Comparison of ENCODE assay signal across 11 cellular contexts in genomic region chr5:136081192-136081591, GRCh38. TPM values are rescaled to one million over a fixed set of nuclear protein-coding genes. Genes with fewer than 3 reads are reported as not detected.
DNase-seq lines count a peak whose midpoint lies in the region; TF ChIP-seq lines count a peak whose summit lies in the region.
"Had no signal": no experiment of that assay in that cellular context is flagged by ENCODE, and none has a peak within 500 bp of the region (broad histone marks: within the 10 kb centered on the region; RNA-seq: fewer than 3 reads in every experiment).

No MANE protein-coding gene starts in this region.

- DNase-seq in CD8-positive, alpha-beta memory T cell, result no peak
- DNase-seq in esophagus squamous epithelium (lab: John Stamatoyannopoulos, UW) (no peak), osteoblast (ENCODE audit: insufficient read length, low spot score, missing footprints) (no peak), CD14-positive monocyte (ENCODE audit: low spot score) (no peak), NCI-H524 (lab: John Stamatoyannopoulos, UW) (no peak), DMS153 (lab: John Stamatoyannopoulos, UW) (no peak)
- no peak for DNase-seq in activated T-cell treated with anti-CD3 and anti-CD28 coated beads, Interleukin-2, amount 50 U/mL, for 48 hours
- DNase-seq: NCI-H526 had no signal

- no peak overlapping the region for H3K27ac ChIP-seq in CD8-positive, alpha-beta memory T cell (ENCODE audit: low read depth, low read length)
- H3K27ac ChIP-seq in OCI-LY3 (ENCODE audit: low read length) (peak overlapping the region; percentile 70), esophagus squamous epithelium (peak overlapping the region; percentile 65 to 85 (median 73)), osteoblast (ENCODE audit: low read depth, low read length) (peak overlapping the region; percentile 53)
- H3K27ac ChIP-seq: BLaER1, neutrophil had no signal

- peak overlapping the region in 4 of 7 donors; percentile 7 to 93 (median 47) for H3K4me3 Mint-ChIP-seq in CD8-positive, alpha-beta memory T cell
- H3K4me3 Mint-ChIP-seq in CD14-positive monocyte, result no peak overlapping the region

- H3K9me3 Mint-ChIP-seq in CD8-positive, alpha-beta memory T cell, result no peaks in the 10 kb centered on the region
- peaks cover 0 to 15% (median 0%) of the 10 kb centered on the region in 7 donors for H3K9me3 Mint-ChIP-seq in CD14-positive monocyte

- 87 to 100% methylated on average over 2 of the region's 2 CpGs for WGBS in esophagus squamous epithelium, 2 donors

- H3K4me2 ChIP-seq in OCI-LY3 (ENCODE audit: low read length) (peak overlapping the region; percentile 93), osteoblast (ENCODE audit: insufficient read depth, low read length) (peak overlapping the region; percentile 83)

- no peak for TF ChIP-seq CTCF in OCI-LY3 (IDR thresholded peaks at IDR 0.05; ENCODE audit: low read depth, low read length)
- TF ChIP-seq CTCF in esophagus squamous epithelium (IDR thresholded peaks at IDR 0.05), result no peak
- TF ChIP-seq CTCF in osteoblast (IDR thresholded peaks at IDR 0.05; ENCODE audit: extremely low read depth, low read depth, low read length), result no peak
- no peak for TF ChIP-seq CTCF in CD14-positive monocyte (IDR thresholded peaks at IDR 0.05)

- intact Hi-C loops in esophagus squamous epithelium (cut with DNase I), result no loop called here
- intact Hi-C loops in CD14-positive monocyte (cut with micrococcal nuclease), result loop anchor here (5.0 to 10.0 kb wide), 4 partner anchors 104 to 194 kb away; no protein-coding TSS in a partner anchor

- H3K27ac Mint-ChIP-seq in CD8-positive, alpha-beta memory T cell, result peak overlapping the region in 1 of 8 donors; percentile 48
- H3K27ac Mint-ChIP-seq in CD14-positive monocyte, result peak overlapping the region in 2 of 7 donors; percentile 59 to 74

- H3K4me1 Mint-ChIP-seq in CD8-positive, alpha-beta memory T cell, result peaks cover 4 to 12% (median 5%) of the 10 kb centered on the region in 3 donors
- peaks cover 11% of the 10 kb centered on the region for H3K4me1 Mint-ChIP-seq in CD14-positive monocyte

- no peaks in the 10 kb centered on the region for H3K79me2 ChIP-seq in OCI-LY3 (ENCODE audit: low read length)
- no peaks in the 10 kb centered on the region for H3K79me2 ChIP-seq in osteoblast (ENCODE audit: insufficient read depth, low read length)

- peak overlapping the region; percentile 86 for H3K9ac ChIP-seq in OCI-LY3 (ENCODE audit: low read length)
- H3K9ac ChIP-seq: BLaER1 had no signal

- TF ChIP-seq POLR2A in esophagus squamous epithelium (IDR thresholded peaks at IDR 0.05), result no peak

- no peaks in the 10 kb centered on the region for H3K4me1 ChIP-seq in CD8-positive, alpha-beta memory T cell (ENCODE audit: insufficient read depth, low read length)
- peaks cover 27% of the 10 kb centered on the region for H3K4me1 ChIP-seq in OCI-LY3 (ENCODE audit: low read length)
- peaks cover 0 to 30% (median 0%) of the 10 kb centered on the region in 3 donors for H3K4me1 ChIP-seq in esophagus squamous epithelium
- H3K4me1 ChIP-seq in osteoblast (ENCODE audit: insufficient read depth, low read length), result peaks cover 3% of the 10 kb centered on the region

- H3K9me3 ChIP-seq in CD8-positive, alpha-beta memory T cell (ENCODE audit: low read length), result no peaks in the 10 kb centered on the region
- H3K9me3 ChIP-seq in OCI-LY3 (ENCODE audit: insufficient read depth, low read length), result no peaks in the 10 kb centered on the region
- no peaks in the 10 kb centered on the region for H3K9me3 ChIP-seq in esophagus squamous epithelium
- H3K9me3 ChIP-seq in osteoblast (ENCODE audit: low read depth, low read length), result no peaks in the 10 kb centered on the region
- H3K9me3 ChIP-seq: BLaER1, neutrophil had no signal

- H3K27me3 Mint-ChIP-seq in CD8-positive, alpha-beta memory T cell, result peaks cover 23 to 42% of the 10 kb centered on the region in 2 donors
- peaks cover 39 to 56% (median 40%) of the 10 kb centered on the region in 3 donors for H3K27me3 Mint-ChIP-seq in CD14-positive monocyte (ENCODE audit: low read depth in 3 of 3)

- H3K27me3 ChIP-seq in CD8-positive, alpha-beta memory T cell (ENCODE audit: insufficient read depth, low read length, poor library complexity, severe bottlenecking), result peaks cover 22% of the 10 kb centered on the region
- H3K27me3 ChIP-seq in OCI-LY3 (ENCODE audit: low read depth, low read length), result peaks cover 22% of the 10 kb centered on the region
- H3K27me3 ChIP-seq in esophagus squamous epithelium, result peaks cover 0 to 17% (median 0%) of the 10 kb centered on the region in 4 donors
- no peaks in the 10 kb centered on the region for H3K27me3 ChIP-seq in osteoblast (ENCODE audit: insufficient read depth, low read length)

- POLR2A ChIA-PET in CD8-positive, alpha-beta memory T cell (lab: Charles Lee), result no interaction called here

- H3K36me3 Mint-ChIP-seq in CD8-positive, alpha-beta memory T cell, result no peaks in the 10 kb centered on the region
- H3K36me3 Mint-ChIP-seq in CD14-positive monocyte, result no peaks in the 10 kb centered on the region

- CTCF ChIA-PET in CD8-positive, alpha-beta memory T cell (lab: Charles Lee), result interaction anchor here (1.0 to 3.4 kb wide), 7 partner anchors 15 to 195 kb away, joined by 3 to 19 read pairs (median 4); no protein-coding TSS in a partner anchor

- H3K36me3 ChIP-seq in CD8-positive, alpha-beta memory T cell (ENCODE audit: insufficient read depth, low read length), result no peaks in the 10 kb centered on the region
- H3K36me3 ChIP-seq in OCI-LY3 (replicated peaks; ENCODE audit: low read depth, low read length) (no peaks in the 10 kb centered on the region), esophagus squamous epithelium (no peaks in the 10 kb centered on the region), osteoblast (ENCODE audit: insufficient read depth, low read length) (no peaks in the 10 kb centered on the region)
- H3K36me3 ChIP-seq: BLaER1, neutrophil had no signal

- H3K4me3 ChIP-seq in CD8-positive, alpha-beta memory T cell (ENCODE audit: low read length), result no peak overlapping the region
- H3K4me3 ChIP-seq in OCI-LY3 (ENCODE audit: low read length), result peak overlapping the region; percentile 87
- peak overlapping the region in 1 of 4 donors; percentile 38 for H3K4me3 ChIP-seq in esophagus squamous epithelium
- peak overlapping the region; percentile 74 for H3K4me3 ChIP-seq in osteoblast (ENCODE audit: insufficient read depth, low read length)

- H2AFZ ChIP-seq in OCI-LY3 (ENCODE audit: low read depth, low read length) (peak overlapping the region; percentile 87), osteoblast (ENCODE audit: low read length) (peak overlapping the region; percentile 23)

- no peaks in the 10 kb centered on the region for H4K20me1 ChIP-seq in OCI-LY3 (ENCODE audit: insufficient read depth, low read length)
- no peaks in the 10 kb centered on the region for H4K20me1 ChIP-seq in osteoblast (ENCODE audit: insufficient read depth, low read length)
- H4K20me1 ChIP-seq: BLaER1 had no signal

RNA-seq across cellular contexts. Expression of gene SMAD5, which starts 51.5 kb away (rescaled TPM):
- total RNA-seq in CD8-positive, alpha-beta memory T cell, result 10 to 100 TPM; 21.8 to 21.9 TPM
- 22.7 TPM for polyA plus RNA-seq in CD8-positive, alpha-beta memory T cell
- total RNA-seq in esophagus squamous epithelium (10 to 100 TPM; 32.0 to 49.6 (median 38.1) TPM), osteoblast (58.6 and 61.6 TPM in 2 replicates)
- 10 to 100 TPM; 17.3 to 19.2 TPM for polyA plus RNA-seq in CD14-positive monocyte

RNA-seq across cellular contexts. Expression of gene TGFBI, which starts 52.4 kb away (rescaled TPM):
- total RNA-seq in CD8-positive, alpha-beta memory T cell, result 1 to 10 TPM; 8.8 to 9.2 TPM
- polyA plus RNA-seq in CD8-positive, alpha-beta memory T cell, result 4.9 TPM
- 10 to 100 TPM in 2 of 4 donors, 1 to 10 TPM in 2; 7.3 to 63.5 (median 33.3) TPM for total RNA-seq in esophagus squamous epithelium
- total RNA-seq in osteoblast, result 1,700 and 2,120 TPM in 2 replicates
- polyA plus RNA-seq in CD14-positive monocyte, result 100 to 1,000 TPM; 480 to 653 TPM

Comparison
In these comparisons a context has a peak if more than half of its experiments do, and no peak if none do; other contexts are left out.
1. H3K4me3 Mint-ChIP-seq: peak in CD8-positive, alpha-beta memory T cell (4 of 7); none in CD14-positive monocyte (0 of 2).
2. RNA of gene TGFBI, which starts 52.4 kb away (total RNA-seq): 1,700 to 2,120 TPM in osteoblast; 7.3 to 63.5 TPM in esophagus squamous epithelium and 8.8 to 9.2 TPM in CD8-positive, alpha-beta memory T cell; every median in the first group is over 10 times any median in the second.